ENCODE assay signal across 1 cellular context in genomic region chr12:107107381-107107780, GRCh38.
TF ChIP-seq lines count a peak whose summit lies in the region.

No MANE protein-coding gene starts in this region.

TF ChIP-seq in K562, 482 proteins besides CTCF, POLR2A, EP300 and RAD21 (continued from another document):
- TF ChIP-seq RCOR1 (IDR thresholded peaks at IDR 0.05; ENCODE audit: borderline replicate concordance in 1 of 2, low read depth in 2 of 2, low read length in 2 of 2) = peak in 1 of 2 experiments; percentile 34; a peak in 1 of 4 replicates
- TF ChIP-seq, protein P1, sequence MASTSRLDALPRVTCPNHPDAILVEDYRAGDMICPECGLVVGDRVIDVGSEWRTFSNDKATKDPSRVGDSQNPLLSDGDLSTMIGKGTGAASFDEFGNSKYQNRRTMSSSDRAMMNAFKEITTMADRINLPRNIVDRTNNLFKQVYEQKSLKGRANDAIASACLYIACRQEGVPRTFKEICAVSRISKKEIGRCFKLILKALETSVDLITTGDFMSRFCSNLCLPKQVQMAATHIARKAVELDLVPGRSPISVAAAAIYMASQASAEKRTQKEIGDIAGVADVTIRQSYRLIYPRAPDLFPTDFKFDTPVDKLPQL (IDR thresholded peaks at IDR 0.05; ENCODE audit: extremely low read depth, insufficient read length) = no peak
- TF ChIP-seq, protein P2, sequence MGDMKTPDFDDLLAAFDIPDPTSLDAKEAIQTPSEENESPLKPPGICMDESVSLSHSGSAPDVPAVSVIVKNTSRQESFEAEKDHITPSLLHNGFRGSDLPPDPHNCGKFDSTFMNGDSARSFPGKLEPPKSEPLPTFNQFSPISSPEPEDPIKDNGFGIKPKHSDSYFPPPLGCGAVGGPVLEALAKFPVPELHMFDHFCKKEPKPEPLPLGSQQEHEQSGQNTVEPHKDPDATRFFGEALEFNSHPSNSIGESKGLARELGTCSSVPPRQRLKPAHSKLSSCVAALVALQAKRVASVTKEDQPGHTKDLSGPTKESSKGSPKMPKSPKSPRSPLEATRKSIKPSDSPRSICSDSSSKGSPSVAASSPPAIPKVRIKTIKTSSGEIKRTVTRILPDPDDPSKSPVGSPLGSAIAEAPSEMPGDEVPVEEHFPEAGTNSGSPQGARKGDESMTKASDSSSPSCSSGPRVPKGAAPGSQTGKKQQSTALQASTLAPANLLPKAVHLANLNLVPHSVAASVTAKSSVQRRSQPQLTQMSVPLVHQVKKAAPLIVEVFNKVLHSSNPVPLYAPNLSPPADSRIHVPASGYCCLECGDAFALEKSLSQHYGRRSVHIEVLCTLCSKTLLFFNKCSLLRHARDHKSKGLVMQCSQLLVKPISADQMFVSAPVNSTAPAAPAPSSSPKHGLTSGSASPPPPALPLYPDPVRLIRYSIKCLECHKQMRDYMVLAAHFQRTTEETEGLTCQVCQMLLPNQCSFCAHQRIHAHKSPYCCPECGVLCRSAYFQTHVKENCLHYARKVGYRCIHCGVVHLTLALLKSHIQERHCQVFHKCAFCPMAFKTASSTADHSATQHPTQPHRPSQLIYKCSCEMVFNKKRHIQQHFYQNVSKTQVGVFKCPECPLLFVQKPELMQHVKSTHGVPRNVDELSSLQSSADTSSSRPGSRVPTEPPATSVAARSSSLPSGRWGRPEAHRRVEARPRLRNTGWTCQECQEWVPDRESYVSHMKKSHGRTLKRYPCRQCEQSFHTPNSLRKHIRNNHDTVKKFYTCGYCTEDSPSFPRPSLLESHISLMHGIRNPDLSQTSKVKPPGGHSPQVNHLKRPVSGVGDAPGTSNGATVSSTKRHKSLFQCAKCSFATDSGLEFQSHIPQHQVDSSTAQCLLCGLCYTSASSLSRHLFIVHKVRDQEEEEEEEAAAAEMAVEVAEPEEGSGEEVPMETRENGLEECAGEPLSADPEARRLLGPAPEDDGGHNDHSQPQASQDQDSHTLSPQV (IDR thresholded peaks at IDR 0.05) = no peak
- peak; percentile 59 for TF ChIP-seq CBFA2T2 (conservative IDR thresholded peaks at IDR 0.05)
- no peak for TF ChIP-seq SOX6 (IDR thresholded peaks at IDR 0.05)
- TF ChIP-seq CBFA2T3 (IDR thresholded peaks at IDR 0.05) = peak; percentile 80
- no peak for TF ChIP-seq SLC30A9 (CRISPR knock-in tag; IDR thresholded peaks at IDR 0.05)
- no peak for TF ChIP-seq SRSF9 (IDR thresholded peaks at IDR 0.05; ENCODE audit: borderline replicate concordance, low read depth, low read length)
- TF ChIP-seq HDAC1 (IDR thresholded peaks at IDR 0.05) = 0 out of 4 replicates have a peak, but pooled peaks of 1 of the 2 experiments have one; percentile 35
- TF ChIP-seq MTA3 (IDR thresholded peaks at IDR 0.05; ENCODE audit: borderline replicate concordance) = no peak
- TF ChIP-seq NFIC (IDR thresholded peaks at IDR 0.05) = 0 out of 2 replicates have a peak, but pooled peaks have one; percentile 11
- TF ChIP-seq KLF16 (IDR thresholded peaks at IDR 0.05) = 0 out of 2 replicates have a peak, but pooled peaks have one; percentile 15
- no peak for TF ChIP-seq GABPB1 (CRISPR knock-in tag; IDR thresholded peaks at IDR 0.05)
- TF ChIP-seq MCM7 (IDR thresholded peaks at IDR 0.05) = no peak
- TF ChIP-seq KDM4B (IDR thresholded peaks at IDR 0.05; ENCODE audit: borderline replicate concordance in 2 of 2, low read depth in 1 of 2) = no peak
- TF ChIP-seq STAT5A (IDR thresholded peaks at IDR 0.05; ENCODE audit: borderline replicate concordance, low read length) = no peak
- peak; percentile 63 for TF ChIP-seq TAL1 (IDR thresholded peaks at IDR 0.05)
- no peak for TF ChIP-seq MBD1 (CRISPR knock-in tag; IDR thresholded peaks at IDR 0.05)
